ENCODE assay signal across 24 cellular contexts in the genomic region with DNA sequence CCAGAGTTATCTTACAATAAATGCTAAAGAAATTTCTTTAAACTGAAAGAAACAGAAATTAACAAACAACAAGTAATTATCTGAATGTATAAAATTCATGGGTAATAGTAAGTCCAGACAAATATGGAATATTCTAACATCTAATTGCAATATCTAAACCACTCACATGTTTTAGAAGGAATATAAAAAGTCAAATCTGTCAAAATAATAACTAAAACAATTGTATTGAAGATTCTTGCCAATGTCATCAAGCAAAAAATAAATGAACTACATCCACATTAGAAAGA.
"Had no signal": no experiment of that assay in that cellular context is flagged by ENCODE, and none has a peak within 500 bp of the region (broad histone marks: within the 10 kb centered on the region; RNA-seq: fewer than 3 reads in every experiment).

No MANE protein-coding gene starts in this region.

- H3K4me1 ChIP-seq: stomach, suprapubic skin, testis, thyroid gland, tibial artery, tibial nerve, transverse colon, upper lobe of left lung, upper lobe of right lung, uterus, vagina had no signal

- H3K36me3 ChIP-seq: stomach, suprapubic skin, thoracic aorta, thyroid gland, tibial artery, tibial nerve, transverse colon, upper lobe of left lung, upper lobe of right lung, uterus, vagina had no signal

- H3K27me3 ChIP-seq: stomach, suprapubic skin, testis, thyroid gland, tibial artery, tibial nerve, transverse colon, upper lobe of left lung, upper lobe of right lung, uterus, vagina had no signal

- DNase-seq: stimulated activated CD4-positive, alpha-beta T cell treated with anti-CD3 and anti-CD28 coated beads, Interleukin-2, amount 100 ng/mL, for 48 hours; stimulated activated CD4-positive, alpha-beta T cell treated with anti-CD3 and anti-CD28 coated beads, Interleukin-4, amount 100 ng/mL, for 1 hour; stimulated activated CD4-positive, alpha-beta T cell treated with anti-CD3 and anti-CD28 coated beads, Interleukin-4, amount 100 ng/mL, for 24 hours; stimulated activated CD4-positive, alpha-beta T cell treated with anti-CD3 and anti-CD28 coated beads, Interleukin-4, amount 100 ng/mL, for 4 hours; stimulated activated CD8-positive, alpha-beta memory T cell treated with anti-CD3 and anti-CD28 coated beads, Interleukin-4, amount 100 ng/mL, for 48 hours; stimulated activated naive B cell treated with anti-CD40 and anti-IgM and Interleukin-4, amounts not matched to agents 10 μg/mL and 1 μg/mL and 100 μg/mL, for 72 hours; stimulated activated naive CD4-positive, alpha-beta T cell; stimulated activated naive CD4-positive, alpha-beta T cell treated with Interleukin-2 at 50 U/mL for 16 hours; stimulated activated naive CD8-positive, alpha-beta T cell treated with anti-CD3 and anti-CD28 coated beads, Interleukin-15, amount 100 ng/mL, for 72 hours; stimulated activated naive CD8-positive, alpha-beta T cell treated with anti-CD3 and anti-CD28 coated beads, Interleukin-15, Interleukin-2, amounts not matched to agents 100 U/mL and 50 U/mL, for 24 hours; stomach; testis; thyroid gland; tibial artery; transverse colon; upper lobe of left lung; upper lobe of right lung; uterus had no signal

- H3K4me3 ChIP-seq: stomach, suprapubic skin, testis, thoracic aorta, thyroid gland, tibial artery, tibial nerve, transverse colon, upper lobe of left lung, upper lobe of right lung, uterus, vagina had no signal

- H3K27ac ChIP-seq: stomach, suprapubic skin, testis, thoracic aorta, thyroid gland, tibial artery, tibial nerve, transverse colon, upper lobe of left lung, upper lobe of right lung, uterus, vagina had no signal

- ATAC-seq: stimulated activated effector memory CD8-positive, alpha-beta T cell treated with anti-CD3 and anti-CD28 coated beads, Interleukin-12 subunit alpha, Interleukin-12 subunit beta, amount 100 ng/mL, for 72 hours; stimulated activated memory B cell treated with anti-CD40 and anti-IgM and Interleukin-4, amounts not matched to agents 10 μg/mL and 1 μg/mL and 100 μg/mL, for 72 hours; stimulated activated naive CD8-positive, alpha-beta T cell treated with anti-CD3 and anti-CD28 coated beads, Interleukin-15, amount 100 ng/mL, for 72 hours; stimulated activated naive CD8-positive, alpha-beta T cell treated with anti-CD3 and anti-CD28 coated beads, Interleukin-15, Interleukin-2, amounts not matched to agents 100 U/mL and 50 U/mL, for 24 hours had no signal

- H3K9me3 ChIP-seq: stomach, testis, thoracic aorta, thyroid gland, tibial nerve, transverse colon, upper lobe of right lung, uterus, vagina had no signal
